ENCODE assay signal across 17 cellular contexts in the genomic region with DNA sequence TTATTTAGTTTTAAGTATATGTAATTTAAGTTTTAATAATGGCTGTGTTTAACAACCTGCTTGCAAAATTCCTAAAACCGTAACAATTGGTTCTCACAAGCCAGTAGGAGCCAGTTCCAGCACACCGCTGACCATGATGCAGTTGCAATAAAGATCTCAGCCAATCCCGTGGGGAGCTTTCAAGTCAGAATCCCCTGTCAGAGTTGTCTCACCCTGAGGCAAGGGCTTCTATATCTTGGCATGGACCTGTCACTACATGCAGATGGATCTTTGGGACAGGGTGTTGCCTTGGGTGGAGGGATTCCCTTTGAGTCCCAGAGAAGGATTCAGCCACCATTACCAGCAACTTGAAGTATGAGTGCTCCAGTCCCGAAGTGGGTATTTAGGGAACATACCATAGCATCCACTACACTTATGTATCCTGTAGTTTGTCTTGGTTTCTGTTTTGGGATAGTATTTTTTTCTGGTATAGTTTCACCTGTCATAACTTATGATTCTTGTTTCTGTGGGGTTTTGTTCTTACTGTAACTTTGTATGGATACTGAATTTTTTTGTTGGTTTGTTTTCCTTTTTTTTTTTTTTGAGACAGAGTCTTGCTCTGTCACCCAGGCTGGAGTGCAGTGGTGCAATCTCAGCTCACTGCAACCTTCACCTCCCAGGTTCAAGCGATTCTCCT.
"Had no signal": no experiment of that assay in that cellular context is flagged by ENCODE, and none has a peak within 500 bp of the region (broad histone marks: within the 10 kb centered on the region; RNA-seq: fewer than 3 reads in every experiment).

No MANE protein-coding gene starts in this region.

- H3K9me3 ChIP-seq: body of pancreas, pancreas, thoracic aorta had no signal

- FAIRE-seq: endothelial cell of umbilical vein, islet of Langerhans, pancreas had no signal

- H3K27ac ChIP-seq: body of pancreas, neural progenitor cell, pancreas, thoracic aorta had no signal

- DNase-seq: activated CD4-positive, alpha-beta T cell treated with anti-CD3 and anti-CD28 coated beads, Interleukin-2, amount 50 U/mL, for 48 hours; activated CD8-positive, alpha-beta memory T cell treated with anti-CD3 and anti-CD28 coated beads, Interleukin-2, amount 10 ng/mL, durations not matched to agents 7 days and 5 days; activated effector memory CD4-positive, alpha-beta T cell treated with anti-CD3 and anti-CD28 coated beads, Interleukin-2, amount 50 U/mL, for 16 hours; activated T-cell treated with anti-CD3 and anti-CD28 coated beads, Interleukin-2, amount 50 U/mL, for 4 hours; amygdala; body of pancreas; cortex of kidney; effector CD4-positive, alpha-beta T cell; naive B cell; pancreas; stimulated activated CD4-positive, alpha-beta T cell treated with anti-CD3 and anti-CD28 coated beads, Interleukin-12 subunit alpha, Interleukin-12 subunit beta, amount 100 ng/mL, for 4 hours; stimulated activated CD4-positive, alpha-beta T cell treated with anti-CD3 and anti-CD28 coated beads, Interleukin-2, amount 100 ng/mL, for 24 hours; SW 1271 had no signal

- H3K4me3 ChIP-seq: body of pancreas, neural progenitor cell, pancreas, thoracic aorta had no signal

- H3K9ac ChIP-seq: neural progenitor cell had no signal

- H3K27me3 ChIP-seq: body of pancreas, neural progenitor cell, pancreas had no signal

- H3K4me2 ChIP-seq: neural progenitor cell had no signal

- H3K36me3 ChIP-seq: neural progenitor cell, pancreas, thoracic aorta had no signal

- H3K4me1 ChIP-seq: body of pancreas, neural progenitor cell, pancreas had no signal

- H2AFZ ChIP-seq: neural progenitor cell had no signal
